18 cellular contexts compared by ENCODE assay signal in genomic region chr1:178702141-178702540, GRCh38. TPM values are rescaled to one million over a fixed set of nuclear protein-coding genes. Genes with fewer than 3 reads are reported as not detected.
DNase-seq lines count a peak whose midpoint lies in the region; ATAC-seq and TF ChIP-seq lines count a peak whose summit lies in the region.
"Had no signal": no experiment of that assay in that cellular context is flagged by ENCODE, and none has a peak within 500 bp of the region (broad histone marks: within the 10 kb centered on the region; RNA-seq: fewer than 3 reads in every experiment).

No MANE protein-coding gene starts in this region.

- H3K36me3 ChIP-seq in OCI-LY7 (ENCODE audit: insufficient read depth, low read length) (no peaks in the 10 kb centered on the region), smooth muscle cell (ENCODE audit: low read depth) (no peaks in the 10 kb centered on the region), aorta (ENCODE audit: control insufficient read depth in 1 of 2, insufficient read depth in 2 of 2, low read length in 1 of 2) (no peaks in the 10 kb centered on the region)
- H3K36me3 ChIP-seq: esophagus muscularis mucosa, sigmoid colon had no signal

- H3K9ac ChIP-seq in smooth muscle cell (ENCODE audit: low read depth), result no peak overlapping the region

- H3K36me3 Mint-ChIP-seq in activated naive CD4-positive, alpha-beta T cell treated with anti-CD3 and anti-CD28 coated beads, Interleukin-2, amount 50 U/mL, for 72 hours, result no peaks in the 10 kb centered on the region
- no peaks in the 10 kb centered on the region for H3K36me3 Mint-ChIP-seq in endothelial cell (ENCODE audit: low read depth, unreplicated experiment)
- H3K36me3 Mint-ChIP-seq: CD8-positive, alpha-beta T cell had no signal

- BruUV-seq in OCI-LY7 (replicated peaks; lab: Mats Ljungman, UMichigan), result no TSS peak

- TF ChIP-seq CTCF in HL-60 (IDR thresholded peaks at IDR 0.05; ENCODE audit: insufficient read depth, low read length) (no peak), OCI-LY7 (conservative IDR thresholded peaks at IDR 0.05; ENCODE audit: low read length) (no peak), smooth muscle cell (IDR thresholded peaks at IDR 0.05; ENCODE audit: borderline replicate concordance, insufficient read depth, poor library complexity, severe bottlenecking) (no peak), endothelial cell (IDR thresholded peaks at IDR 0.05; ENCODE audit: unreplicated experiment) (no peak)

- no peaks in the 10 kb centered on the region for H3K9me3 ChIP-seq in OCI-LY7 (ENCODE audit: low read length)
- H3K9me3 ChIP-seq in smooth muscle cell (replicated peaks; ENCODE audit: low read depth), result no peaks in the 10 kb centered on the region
- no peaks in the 10 kb centered on the region for H3K9me3 ChIP-seq in aorta (ENCODE audit: control insufficient read depth, low read length)
- H3K9me3 ChIP-seq: esophagus muscularis mucosa, sigmoid colon had no signal

- H3K4me3 ChIP-seq in HL-60 (replicated peaks; ENCODE audit: insufficient read depth, low read length) (no peak overlapping the region), OCI-LY7 (ENCODE audit: low read depth, low read length, poor library complexity, severe bottlenecking) (no peak overlapping the region), smooth muscle cell (no peak overlapping the region), aorta (ENCODE audit: low read length in 2 of 2) (no peak overlapping the region)
- H3K4me3 ChIP-seq: esophagus muscularis mucosa, sigmoid colon had no signal

- no peaks in the 10 kb centered on the region for H4K20me1 ChIP-seq in OCI-LY7 (ENCODE audit: insufficient read depth, low read length)
- H4K20me1 ChIP-seq in smooth muscle cell (ENCODE audit: low read depth), result no peaks in the 10 kb centered on the region

- H3K4me3 Mint-ChIP-seq in endothelial cell (ENCODE audit: unreplicated experiment), result no peak overlapping the region
- H3K4me3 Mint-ChIP-seq: activated naive CD8-positive, alpha-beta T cell treated with anti-CD3 and anti-CD28 coated beads, Interleukin-2, amount 50 U/mL, for 24 hours; CD8-positive, alpha-beta T cell; stimulated activated naive CD8-positive, alpha-beta T cell treated with anti-CD3 and anti-CD28 coated beads, Interleukin-15, Interleukin-2, amounts not matched to agents 100 ng/mL and 50 ng/mL, for 24 hours had no signal

- H3K9me2 ChIP-seq in OCI-LY7 (ENCODE audit: insufficient read depth, low read length), result no peaks in the 10 kb centered on the region

- H3K4me2 ChIP-seq in OCI-LY7 (ENCODE audit: low read length) (no peak overlapping the region), smooth muscle cell (no peak overlapping the region)

- H3F3A ChIP-seq in smooth muscle cell (ENCODE audit: low read depth), result no peaks in the 10 kb centered on the region

- POLR2A ChIA-PET in OCI-LY7 (lab: Charles Lee), result no interaction called here

- no peaks in the 10 kb centered on the region for H3K27me3 Mint-ChIP-seq in endothelial cell (ENCODE audit: unreplicated experiment)

- intact Hi-C loops in OCI-LY7 (cut with micrococcal nuclease; ENCODE audit: unreplicated experiment), result no loop called here
- intact Hi-C loops in aorta (cut with DNase I), result no loop called here

- WGBS in smooth muscle cell (ENCODE audit: low lambda C conversion rate), result 55% methylated on average over 2 of the region's 2 CpGs
- 49 to 59% methylated on average over 2 of the region's 2 CpGs for WGBS in aorta, 2 donors

- no peaks in the 10 kb centered on the region for H3K9me3 Mint-ChIP-seq in activated naive CD4-positive, alpha-beta T cell treated with anti-CD3 and anti-CD28 coated beads, Interleukin-2, amount 50 U/mL, for 72 hours
- no peaks in the 10 kb centered on the region for H3K9me3 Mint-ChIP-seq in endothelial cell (ENCODE audit: unreplicated experiment)
- H3K9me3 Mint-ChIP-seq: activated naive CD8-positive, alpha-beta T cell treated with anti-CD3 and anti-CD28 coated beads, Interleukin-2, amount 50 U/mL, for 24 hours; CD8-positive, alpha-beta T cell; stimulated activated naive CD8-positive, alpha-beta T cell treated with anti-CD3 and anti-CD28 coated beads, Interleukin-15, Interleukin-2, amounts not matched to agents 100 ng/mL and 50 ng/mL, for 24 hours had no signal

- no peak overlapping the region for H3K27ac ChIP-seq in HL-60 (replicated peaks)
- H3K27ac ChIP-seq in OCI-LY7 (ENCODE audit: low read depth, low read length, poor library complexity, severe bottlenecking), result no peak overlapping the region
- H3K27ac ChIP-seq in smooth muscle cell (ENCODE audit: low read depth), result no peak overlapping the region
- no peak overlapping the region for H3K27ac ChIP-seq in aorta (ENCODE audit: low read depth in 1 of 2, low read length in 2 of 2)
- H3K27ac ChIP-seq: esophagus muscularis mucosa, sigmoid colon had no signal

- H2AFZ ChIP-seq in OCI-LY7 (ENCODE audit: low read length), result peak overlapping the region; percentile 57; the same call in 1 of the 2 replicates
- H2AFZ ChIP-seq in smooth muscle cell (ENCODE audit: low read depth), result peak overlapping the region; percentile 44

- H3K4me1 ChIP-seq in OCI-LY7 (ENCODE audit: insufficient read depth, low read length, poor library complexity, severe bottlenecking) (peaks cover 26% of the 10 kb centered on the region), smooth muscle cell (ENCODE audit: low read depth) (peaks cover 8% of the 10 kb centered on the region), aorta (ENCODE audit: control insufficient read depth in 1 of 2, insufficient read depth in 2 of 2, low read length in 2 of 2) (no peaks in the 10 kb centered on the region)
- H3K4me1 ChIP-seq: esophagus muscularis mucosa, sigmoid colon had no signal

- DNase-seq in HL-60 (ENCODE audit: low read depth in 1 of 2, low spot score in 1 of 2) (peak; percentile 26 to 42), OCI-LY7 (ENCODE audit: low spot score) (no peak), fibroblast of gingiva (ENCODE audit: low read depth) (peak; percentile 62), smooth muscle cell (lab: John Stamatoyannopoulos, UW; ENCODE audit: unreplicated experiment) (no peak), aorta (no peak), endothelial cell (ENCODE audit: low spot score) (no peak)
- DNase-seq in activated naive CD4-positive, alpha-beta T cell treated with anti-CD3 and anti-CD28 coated beads, Interleukin-2, amount 50 U/mL, for 72 hours (ENCODE audit: low spot score in 2 of 2), result no peak
- DNase-seq: activated CD4-positive, alpha-beta T cell treated with anti-CD3 and anti-CD28 coated beads for 4 hours; activated naive CD8-positive, alpha-beta T cell treated with anti-CD3 and anti-CD28 coated beads, Interleukin-2, amount 50 U/mL, for 24 hours; activated T-cell treated with anti-CD3 and anti-CD28 coated beads, Interleukin-2, amount 50 U/mL, for 1 hour; CD8-positive, alpha-beta T cell; cortex of kidney; H7; NCI-H1105; sigmoid colon; T-helper 2 cell had no signal

- no peak for ATAC-seq in activated naive CD4-positive, alpha-beta T cell treated with anti-CD3 and anti-CD28 coated beads, Interleukin-2, amount 50 U/mL, for 72 hours
- ATAC-seq in aorta (ENCODE audit: low FRiP score), result no peak
- ATAC-seq: activated naive CD8-positive, alpha-beta T cell treated with anti-CD3 and anti-CD28 coated beads, Interleukin-2, amount 50 U/mL, for 24 hours; CD8-positive, alpha-beta T cell had no signal

- CTCF ChIA-PET in OCI-LY7 (lab: Charles Lee; ENCODE audit: unreplicated experiment), result no interaction called here

- H3K27me3 ChIP-seq in HL-60 (ENCODE audit: insufficient read depth, poor library complexity, severe bottlenecking) (no peaks in the 10 kb centered on the region), smooth muscle cell (ENCODE audit: low read depth) (no peaks in the 10 kb centered on the region), aorta (ENCODE audit: control insufficient read depth in 1 of 2, insufficient read depth in 2 of 2, low read length in 1 of 2) (no peaks in the 10 kb centered on the region)
- H3K27me3 ChIP-seq: esophagus muscularis mucosa, sigmoid colon had no signal

- H3K79me2 ChIP-seq in OCI-LY7 (ENCODE audit: insufficient read depth, low read depth, low read length) (no peaks in the 10 kb centered on the region), smooth muscle cell (ENCODE audit: low read depth) (no peaks in the 10 kb centered on the region)

- H3K27ac Mint-ChIP-seq in activated naive CD4-positive, alpha-beta T cell treated with anti-CD3 and anti-CD28 coated beads, Interleukin-2, amount 50 U/mL, for 72 hours, result no peak overlapping the region
- no peak overlapping the region for H3K27ac Mint-ChIP-seq in endothelial cell (ENCODE audit: unreplicated experiment)
- H3K27ac Mint-ChIP-seq: activated naive CD8-positive, alpha-beta T cell treated with anti-CD3 and anti-CD28 coated beads, Interleukin-2, amount 50 U/mL, for 24 hours; CD8-positive, alpha-beta T cell; stimulated activated naive CD8-positive, alpha-beta T cell treated with anti-CD3 and anti-CD28 coated beads, Interleukin-15, Interleukin-2, amounts not matched to agents 100 ng/mL and 50 ng/mL, for 24 hours had no signal

- H3K4me1 Mint-ChIP-seq in endothelial cell (ENCODE audit: unreplicated experiment), result no peaks in the 10 kb centered on the region
- H3K4me1 Mint-ChIP-seq: activated naive CD8-positive, alpha-beta T cell treated with anti-CD3 and anti-CD28 coated beads, Interleukin-2, amount 50 U/mL, for 24 hours had no signal

RNA-seq across cellular contexts. Expression of gene RALGPS2, which starts 22.9 kb away (rescaled TPM):
- 74.8 and 102 TPM in 2 replicates for total RNA-seq in OCI-LY7 (2014; rRNA removed; shearing (Covaris generic))
- 91.6 and 94.5 TPM in 2 replicates for total RNA-seq in OCI-LY7 (2022)
- 23.8 and 30.0 TPM in 2 replicates for total RNA-seq in smooth muscle cell
- 3.6 and 4.7 TPM in 2 replicates for polyA plus RNA-seq in smooth muscle cell
- 1 to 10 TPM; 2.8 to 3.4 TPM for total RNA-seq in activated naive CD4-positive, alpha-beta T cell treated with anti-CD3 and anti-CD28 coated beads, Interleukin-2, amount 50 U/mL, for 72 hours
- 10 to 100 TPM in 1 of 2 donors, 1 to 10 TPM in 1; 3.5 to 14.1 TPM for total RNA-seq in aorta
- polyA plus RNA-seq in aorta, result 1 to 10 TPM in 1 of 2 donors, under 1 TPM in 1; 0.18 to 6.1 TPM
- 29.8 TPM for total RNA-seq in endothelial cell (ENCODE audit: unreplicated experiment)

Comparison
In these comparisons a context has a peak if more than half of its experiments do, and no peak if none do; other contexts are left out.
1. DNase-seq: peak in HL-60 (2 of 2) and fibroblast of gingiva (single experiment); none in OCI-LY7 (single experiment), smooth muscle cell (single experiment), activated naive CD4-positive, alpha-beta T cell treated with anti-CD3 and anti-CD28 coated beads, Interleukin-2, amount 50 U/mL, for 72 hours (0 of 2), aorta (0 of 2) and endothelial cell (single experiment).